In genomic region chr2:239290618-239291504, GRCh38 we compare ENCODE assay signal across 8 cellular contexts.
DNase-seq lines count a peak whose midpoint lies in the region; ATAC-seq and TF ChIP-seq lines count a peak whose summit lies in the region.

No MANE protein-coding gene starts in this region.

- no peaks in the 10 kb centered on the region for H3K36me3 Mint-ChIP-seq in endothelial cell (ENCODE audit: low read depth, unreplicated experiment)

- peaks cover 56% of the 10 kb centered on the region for H3K36me3 ChIP-seq in KOPT-K1 (ENCODE audit: insufficient read depth, low read length)

- H3K27me3 Mint-ChIP-seq in endothelial cell (ENCODE audit: unreplicated experiment) = peaks cover 3% of the 10 kb centered on the region

- H3K9me3 ChIP-seq in KOPT-K1 (ENCODE audit: insufficient read depth, low read length, poor library complexity, severe bottlenecking) = no peaks in the 10 kb centered on the region

- H3K4me3 Mint-ChIP-seq in endothelial cell (ENCODE audit: unreplicated experiment) = no peak overlapping the region

- H3K27ac Mint-ChIP-seq in endothelial cell (ENCODE audit: unreplicated experiment) = peak overlapping the region; percentile 27

- ATAC-seq in omental fat pad (ENCODE audit: low FRiP score) = no peak

- no peaks in the 10 kb centered on the region for H3K9me3 Mint-ChIP-seq in endothelial cell (ENCODE audit: unreplicated experiment)

- H3K27ac ChIP-seq in KOPT-K1 (ENCODE audit: low read depth, low read length, poor library complexity, severe bottlenecking) = peak overlapping the region; percentile 2

- TF ChIP-seq CTCF in endothelial cell (IDR thresholded peaks at IDR 0.05; ENCODE audit: unreplicated experiment) (no peak), omental fat pad (IDR thresholded peaks at IDR 0.05) (no peak)

- peaks cover 36% of the 10 kb centered on the region for H3K4me1 Mint-ChIP-seq in endothelial cell (ENCODE audit: unreplicated experiment)

- DNase-seq in AG08396 (ENCODE audit: low spot score) (peak; percentile 54), endothelial cell (ENCODE audit: low spot score) (no peak), myocyte (ENCODE audit: low read depth) (peak; percentile 82), omental fat pad (ENCODE audit: low spot score) (no peak), dedifferentiated amniotic fluid mesenchymal stem cell (ENCODE audit: extremely low spot score) (no peak), foreskin melanocyte (no peak), A172 (ENCODE audit: low spot score) (no peak)

Comparison
In these comparisons a context has a peak if more than half of its experiments do, and no peak if none do; other contexts are left out.
1. DNase-seq: peak in AG08396 (single experiment) and myocyte (single experiment); none in endothelial cell (single experiment), omental fat pad (single experiment), dedifferentiated amniotic fluid mesenchymal stem cell (single experiment), foreskin melanocyte (single experiment) and A172 (single experiment).